8 cellular contexts compared by ENCODE assay signal in genomic region chr1:46301406-46302090, GRCh38. TPM values are rescaled to one million over a fixed set of nuclear protein-coding genes. Genes with fewer than 3 reads are reported as not detected.
DNase-seq lines count a peak whose midpoint lies in the region; ATAC-seq and TF ChIP-seq lines count a peak whose summit lies in the region.

No MANE protein-coding gene starts in this region.

- H3K27ac Mint-ChIP-seq in activated T-cell treated with anti-CD3 and anti-CD28 coated beads, Interleukin-2, amount 50 U/mL, for 72 hours = peak overlapping the region; percentile 99
- peak overlapping the region; percentile 75 for H3K27ac Mint-ChIP-seq in glutamatergic neuron (ENCODE audit: unreplicated experiment)

- DNase-seq in GM12864 (ENCODE audit: low read depth) = no peak
- no peak for DNase-seq in Jurkat, Clone E6-1 (ENCODE audit: low read depth, low spot score)
- DNase-seq in activated T-cell treated with anti-CD3 and anti-CD28 coated beads, Interleukin-2, amount 50 U/mL, for 72 hours = peak; percentile 50 to 52
- peak; percentile 27 for DNase-seq in glutamatergic neuron
- peak; percentile 80 for DNase-seq in osteoblast (ENCODE audit: insufficient read length, low spot score, missing footprints)
- no peak for DNase-seq in activated effector memory CD4-positive, alpha-beta T cell treated with Interleukin-2 at 50 U/mL for 16 hours
- DNase-seq in cortex of kidney (lab: John Stamatoyannopoulos, UW) = no peak

- H3K4me1 ChIP-seq in osteoblast (ENCODE audit: insufficient read depth, low read length) = peaks cover 21% of the 10 kb centered on the region

- peak overlapping the region; percentile 90 to 92 for H3K4me3 Mint-ChIP-seq in activated T-cell treated with anti-CD3 and anti-CD28 coated beads, Interleukin-2, amount 50 U/mL, for 72 hours
- H3K4me3 Mint-ChIP-seq in glutamatergic neuron (ENCODE audit: unreplicated experiment) = peak overlapping the region; percentile 93

- H3K9me3 Mint-ChIP-seq in activated T-cell treated with anti-CD3 and anti-CD28 coated beads, Interleukin-2, amount 50 U/mL, for 72 hours = no peaks in the 10 kb centered on the region
- peaks cover 7% of the 10 kb centered on the region for H3K9me3 Mint-ChIP-seq in glutamatergic neuron (ENCODE audit: unreplicated experiment)

- H3K27me3 ChIP-seq in osteoblast (ENCODE audit: insufficient read depth, low read length) = no peaks in the 10 kb centered on the region

- H3K4me2 ChIP-seq in osteoblast (ENCODE audit: insufficient read depth, low read length) = peak overlapping the region; percentile 93

- no peaks in the 10 kb centered on the region for H3K27me3 Mint-ChIP-seq in activated T-cell treated with anti-CD3 and anti-CD28 coated beads, Interleukin-2, amount 50 U/mL, for 72 hours (ENCODE audit: low read depth)
- peaks cover 2% of the 10 kb centered on the region for H3K27me3 Mint-ChIP-seq in glutamatergic neuron (ENCODE audit: unreplicated experiment)

- TF ChIP-seq CTCF in GM12864 (IDR thresholded peaks at IDR 0.05; ENCODE audit: low read depth, low read length, missing control alignments) (no peak), glutamatergic neuron (IDR thresholded peaks at IDR 0.05; ENCODE audit: partially characterized antibody, unreplicated experiment) (no peak), osteoblast (IDR thresholded peaks at IDR 0.05; ENCODE audit: extremely low read depth, low read depth, low read length) (no peak)

- peaks cover 97% of the 10 kb centered on the region for H3K79me2 ChIP-seq in osteoblast (ENCODE audit: insufficient read depth, low read length)

- H3K9me3 ChIP-seq in osteoblast (ENCODE audit: low read depth, low read length) = no peaks in the 10 kb centered on the region

- H3K4me3 ChIP-seq in GM12864 (ENCODE audit: low read depth, low read length) = peak overlapping the region; percentile 96
- peak overlapping the region; percentile 98 for H3K4me3 ChIP-seq in Jurkat, Clone E6-1 (ENCODE audit: low read length)
- H3K4me3 ChIP-seq in osteoblast (ENCODE audit: insufficient read depth, low read length) = peak overlapping the region; percentile 92

- peaks cover 5 to 20% of the 10 kb centered on the region in 2 donors for H3K36me3 Mint-ChIP-seq in activated T-cell treated with anti-CD3 and anti-CD28 coated beads, Interleukin-2, amount 50 U/mL, for 72 hours (ENCODE audit: insufficient read depth in 2 of 2)
- no peaks in the 10 kb centered on the region for H3K36me3 Mint-ChIP-seq in glutamatergic neuron (ENCODE audit: unreplicated experiment)

- H3K36me3 ChIP-seq in osteoblast (ENCODE audit: insufficient read depth, low read length) = peaks cover 16% of the 10 kb centered on the region

- H2AFZ ChIP-seq in osteoblast (ENCODE audit: low read length) = peak overlapping the region; percentile 52

- peak; percentile 4 to 13 for ATAC-seq in activated T-cell treated with anti-CD3 and anti-CD28 coated beads, Interleukin-2, amount 50 U/mL, for 72 hours (replicated peaks in 1 of 2)
- ATAC-seq in HG03045 (IDR thresholded peaks at IDR 0.05; ENCODE audit: unreplicated experiment) = no peak

- H3K27ac ChIP-seq in osteoblast (ENCODE audit: low read depth, low read length) = peak overlapping the region; percentile 94

- peaks cover 43% of the 10 kb centered on the region for H3K4me1 Mint-ChIP-seq in activated T-cell treated with anti-CD3 and anti-CD28 coated beads, Interleukin-2, amount 50 U/mL, for 72 hours (ENCODE audit: low read depth)
- peaks cover 19% of the 10 kb centered on the region for H3K4me1 Mint-ChIP-seq in glutamatergic neuron (ENCODE audit: low read depth, unreplicated experiment)

- H4K20me1 ChIP-seq in osteoblast (ENCODE audit: insufficient read depth, low read length) = peaks cover 44% of the 10 kb centered on the region

RNA-seq across cellular contexts. Expression of gene LRRC41, which starts 1.9 kb away (rescaled TPM):
- polyA plus RNA-seq in Jurkat, Clone E6-1 (2012; ENCODE audit: insufficient read depth, insufficient read length) = 28.3 TPM
- 10 to 100 TPM; 47.7 to 53.4 TPM for total RNA-seq in activated T-cell treated with anti-CD3 and anti-CD28 coated beads, Interleukin-2, amount 50 U/mL, for 72 hours
- total RNA-seq in glutamatergic neuron (ENCODE audit: unreplicated experiment) = 77.9 TPM
- 103 and 104 TPM in 2 replicates for total RNA-seq in osteoblast

RNA-seq across cellular contexts. Expression of gene UQCRH, which starts 1.9 kb away (rescaled TPM):
- polyA plus RNA-seq in Jurkat, Clone E6-1 (2012; ENCODE audit: insufficient read depth, insufficient read length) = 682 TPM
- total RNA-seq in activated T-cell treated with anti-CD3 and anti-CD28 coated beads, Interleukin-2, amount 50 U/mL, for 72 hours = 100 to 1,000 TPM; 287 to 303 TPM
- total RNA-seq in glutamatergic neuron (ENCODE audit: unreplicated experiment) (271 TPM), osteoblast (197 and 202 TPM in 2 replicates)

RNA-seq across cellular contexts. Expression of gene NSUN4, which starts 39.1 kb away (rescaled TPM):
- polyA plus RNA-seq in Jurkat, Clone E6-1 (2012; ENCODE audit: insufficient read depth, insufficient read length) = 21.0 TPM
- total RNA-seq in activated T-cell treated with anti-CD3 and anti-CD28 coated beads, Interleukin-2, amount 50 U/mL, for 72 hours = 10 to 100 TPM; 42.4 to 42.9 TPM
- total RNA-seq in glutamatergic neuron (ENCODE audit: unreplicated experiment) (20.2 TPM), osteoblast (17.4 and 20.3 TPM in 2 replicates)

RNA-seq across cellular contexts. Expression of gene RAD54L, which starts 54.0 kb away (rescaled TPM):
- 101 TPM for polyA plus RNA-seq in Jurkat, Clone E6-1 (2012; ENCODE audit: insufficient read depth, insufficient read length)
- total RNA-seq in activated T-cell treated with anti-CD3 and anti-CD28 coated beads, Interleukin-2, amount 50 U/mL, for 72 hours = 10 to 100 TPM; 33.1 to 34.9 TPM
- 4.6 TPM for total RNA-seq in glutamatergic neuron (ENCODE audit: unreplicated experiment)
- total RNA-seq in osteoblast = 0.59 and 1.4 TPM in 2 replicates

Comparison
In these comparisons a context has a peak if more than half of its experiments do, and no peak if none do; other contexts are left out.
1. DNase-seq: peak in activated T-cell treated with anti-CD3 and anti-CD28 coated beads, Interleukin-2, amount 50 U/mL, for 72 hours (2 of 2), glutamatergic neuron (single experiment) and osteoblast (single experiment); none in GM12864 (single experiment), Jurkat, Clone E6-1 (single experiment), activated effector memory CD4-positive, alpha-beta T cell treated with Interleukin-2 at 50 U/mL for 16 hours (single experiment) and cortex of kidney (single experiment).
2. Peak in every context shown above with its lines, with median percentiles within 50 percentile points of each other: H3K4me3 ChIP-seq.